14 cellular contexts compared by ENCODE assay signal in the genomic region with DNA sequence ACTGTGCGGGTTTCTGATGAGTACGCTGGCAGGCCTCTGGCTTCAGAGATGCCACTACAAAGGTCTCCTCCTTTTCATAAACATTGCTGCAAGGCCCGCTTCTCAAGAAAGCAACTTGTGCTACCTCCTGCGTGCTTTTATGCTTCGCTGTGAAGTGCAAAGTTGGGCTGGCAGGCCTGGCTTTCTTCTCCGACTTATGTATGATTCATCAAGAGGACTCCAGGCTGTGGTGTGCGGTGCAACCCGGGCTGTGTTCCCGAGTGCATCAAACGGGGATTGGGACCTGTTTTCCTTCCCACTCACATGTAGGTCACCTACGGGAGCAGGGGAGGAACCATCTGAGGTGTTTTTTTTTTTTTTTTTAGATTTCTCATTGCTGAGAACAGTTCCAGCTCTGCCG.
DNase-seq lines count a peak whose midpoint lies in the region; ATAC-seq and TF ChIP-seq lines count a peak whose summit lies in the region.
"Had no signal": no experiment of that assay in that cellular context is flagged by ENCODE, and none has a peak within 500 bp of the region (broad histone marks: within the 10 kb centered on the region; RNA-seq: fewer than 3 reads in every experiment).

No MANE protein-coding gene starts in this region.

- H3K27ac ChIP-seq in trophoblast cell (ENCODE audit: low read depth, low read length), result peak overlapping the region; percentile 79

- peak; percentile 35 for DNase-seq in Daoy (ENCODE audit: low read depth)
- DNase-seq in M059J (ENCODE audit: low read depth), result peak; percentile 2
- DNase-seq in islet precursor cell, result peak; percentile 88
- peak; percentile 67 to 71 for DNase-seq in trophoblast cell
- DNase-seq in stimulated activated CD4-positive, alpha-beta T cell treated with anti-CD3 and anti-CD28 coated beads, Interleukin-4, amount 100 ng/mL, for 1 hour, result no peak
- no peak for DNase-seq in GM10248 (ENCODE audit: extremely low spot score)
- DNase-seq: C1 segment of cervical spinal cord; CD4-positive, alpha-beta T cell; DMS79; EL; IMR-90; KBM-7 had no signal

- H4K8ac ChIP-seq in trophoblast cell (ENCODE audit: low read depth, low read length), result peak overlapping the region; percentile 30

- H3K79me2 ChIP-seq in trophoblast cell (ENCODE audit: control insufficient read depth, insufficient read depth, low read length, poor library complexity), result peaks cover 3% of the 10 kb centered on the region

- no peak overlapping the region for H4K12ac ChIP-seq in trophoblast cell (ENCODE audit: low read depth, low read length)

- no peak overlapping the region for H3K4me3 ChIP-seq in trophoblast cell (ENCODE audit: low read depth, low read length)
- H3K4me3 ChIP-seq: HAP-1 had no signal

- H2BK120ac ChIP-seq in trophoblast cell (ENCODE audit: insufficient read depth, low read length, poor library complexity), result peak overlapping the region; percentile 23

- peaks cover 11 to 13% of the 10 kb centered on the region in 2 experiments for H3K4me1 ChIP-seq in trophoblast cell (ENCODE audit: control insufficient read depth in 1 of 2, insufficient read depth in 2 of 2, low read length in 2 of 2)
- H3K4me1 ChIP-seq: HAP-1 had no signal

- no peak overlapping the region for H2AK5ac ChIP-seq in trophoblast cell (ENCODE audit: low read length)

- peaks cover 36% of the 10 kb centered on the region for H3K79me1 ChIP-seq in trophoblast cell (ENCODE audit: low read length)

- POLR2A ChIA-PET in GM10248 (lab: Yijun Ruan, JAX), result no interaction called here

- no peak overlapping the region for H3K14ac ChIP-seq in trophoblast cell (ENCODE audit: low read length)

- H3K18ac ChIP-seq in trophoblast cell (ENCODE audit: low read length), result no peak overlapping the region

- WGBS in trophoblast cell (ENCODE audit: extremely low coverage, insufficient coverage, insufficient read length), result no CpG with 5 or more reads among the region's 12 CpGs

- peak overlapping the region; percentile 64 for H4K91ac ChIP-seq in trophoblast cell (ENCODE audit: low read depth, low read length)

- H3K27me3 ChIP-seq in trophoblast cell (ENCODE audit: insufficient read depth, low read length), result no peaks in the 10 kb centered on the region

- H3K4ac ChIP-seq in trophoblast cell (ENCODE audit: low read depth, low read length), result no peak overlapping the region

- peak overlapping the region; percentile 69 for H2BK5ac ChIP-seq in trophoblast cell (ENCODE audit: low read depth, low read length, poor library complexity)

- no peak overlapping the region for H3K9ac ChIP-seq in trophoblast cell (ENCODE audit: low read length)

- no peak for TF ChIP-seq CTCF in GM10248 (IDR thresholded peaks at IDR 0.05; ENCODE audit: control extremely low read depth, extremely low read depth, low read depth, missing control alignments)

- no peak for ATAC-seq in GM18858 (IDR thresholded peaks at IDR 0.05; ENCODE audit: unreplicated experiment)

- CTCF ChIA-PET in GM10248 (lab: Yijun Ruan, JAX), result no interaction called here

- H3K23ac ChIP-seq in trophoblast cell (ENCODE audit: low read length), result no peak overlapping the region

- H3K9me3 ChIP-seq in trophoblast cell (ENCODE audit: insufficient read depth, low read depth, low read length), result peaks cover 2% of the 10 kb centered on the region
- H3K9me3 ChIP-seq: HAP-1 had no signal

- no peak overlapping the region for H2BK12ac ChIP-seq in trophoblast cell (ENCODE audit: low read length)

- no peaks in the 10 kb centered on the region for H3K36me3 ChIP-seq in trophoblast cell (ENCODE audit: control insufficient read depth in 1 of 2, insufficient read depth in 2 of 2, low read length in 2 of 2)
- H3K36me3 ChIP-seq: HAP-1 had no signal

- H2AFZ ChIP-seq in trophoblast cell (ENCODE audit: insufficient read depth, low read length, poor library complexity), result no peak overlapping the region

- H3K4me2 ChIP-seq in trophoblast cell (ENCODE audit: low read length), result no peak overlapping the region

Comparison
In these comparisons a context has a peak if more than half of its experiments do, and no peak if none do; other contexts are left out.
1. DNase-seq: peak in Daoy (single experiment), M059J (single experiment), islet precursor cell (single experiment) and trophoblast cell (2 of 2); none in stimulated activated CD4-positive, alpha-beta T cell treated with anti-CD3 and anti-CD28 coated beads, Interleukin-4, amount 100 ng/mL, for 1 hour (single experiment) and GM10248 (single experiment).